In the genomic region with DNA sequence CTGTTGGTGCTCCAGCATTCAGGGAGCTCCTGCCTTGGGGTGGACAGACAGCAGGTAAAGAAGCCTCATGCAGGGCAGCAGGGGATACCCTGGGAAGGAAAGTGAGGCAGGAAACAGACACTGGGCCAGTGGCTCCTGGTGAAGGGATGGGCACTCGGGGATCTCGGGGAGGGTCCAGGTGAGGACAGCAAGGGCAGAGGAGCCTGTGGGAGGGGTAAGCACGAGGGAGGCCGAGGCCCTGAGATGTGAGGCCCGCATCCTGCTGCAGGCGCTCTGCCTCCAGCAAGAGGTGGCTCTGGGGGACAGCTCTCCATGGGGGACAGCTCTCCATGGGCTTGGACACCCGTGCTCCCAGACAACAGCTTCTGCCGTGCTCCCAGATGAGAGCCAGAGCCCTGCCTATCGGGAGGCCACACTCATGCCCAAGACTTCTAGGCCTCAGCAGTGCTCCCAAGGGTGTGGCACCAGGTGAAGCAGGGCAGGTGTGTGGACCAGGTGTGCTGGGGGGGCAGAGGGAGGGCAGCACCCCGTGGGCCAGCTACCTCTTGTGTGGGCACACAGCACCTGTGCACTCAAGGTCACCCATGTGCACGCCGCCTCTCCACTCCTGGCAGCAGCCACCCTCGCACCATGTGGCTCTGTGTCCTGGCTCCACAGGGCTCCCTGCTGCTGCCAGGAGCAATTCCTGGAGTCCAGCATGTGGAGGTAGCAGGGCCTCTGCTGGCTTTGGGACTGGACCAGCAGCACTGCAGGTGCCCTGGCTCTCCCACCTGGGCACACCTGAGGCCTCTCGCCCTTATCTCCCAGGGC, we compare ENCODE assay signal across 14 cellular contexts.
DNase-seq lines count a peak whose midpoint lies in the region; ATAC-seq and TF ChIP-seq lines count a peak whose summit lies in the region.
"Had no signal": no experiment of that assay in that cellular context is flagged by ENCODE, and none has a peak within 500 bp of the region (broad histone marks: within the 10 kb centered on the region; RNA-seq: fewer than 3 reads in every experiment).

No MANE protein-coding gene starts in this region.

- peaks cover 39% of the 10 kb centered on the region for H3K4me1 Mint-ChIP-seq in activated CD4-positive, alpha-beta T cell treated with anti-CD3 and anti-CD28 coated beads, Interleukin-2, amount 10 ng/mL, durations not matched to agents 7 days and 5 days

- no peak overlapping the region for H2AFZ ChIP-seq in OCI-LY1 (ENCODE audit: low read length)
- H2AFZ ChIP-seq in smooth muscle cell (ENCODE audit: low read depth) = no peak overlapping the region

- no peak overlapping the region for H3K4me3 Mint-ChIP-seq in activated CD4-positive, alpha-beta T cell treated with anti-CD3 and anti-CD28 coated beads, Interleukin-2, amount 10 ng/mL, durations not matched to agents 7 days and 5 days
- H3K4me3 Mint-ChIP-seq: neural crest cell, type B pancreatic cell had no signal

- H3K27me3 ChIP-seq in OCI-LY1 (ENCODE audit: insufficient read depth, low read length) = no peaks in the 10 kb centered on the region
- no peaks in the 10 kb centered on the region for H3K27me3 ChIP-seq in smooth muscle cell (ENCODE audit: low read depth)
- peaks cover 41% of the 10 kb centered on the region for H3K27me3 ChIP-seq in gastroesophageal sphincter

- 93% methylated on average over 14 of the region's 14 CpGs for WGBS in smooth muscle cell (ENCODE audit: low lambda C conversion rate)
- WGBS in gastroesophageal sphincter (ENCODE audit: low coverage in 1 of 2), 2 donors = 83% methylated on average over 3 of the region's 14 CpGs; no CpG with 5 or more reads in 1 of the 2 donors

- H3K79me2 ChIP-seq in OCI-LY1 (ENCODE audit: insufficient read depth, low read length) = no peaks in the 10 kb centered on the region
- no peaks in the 10 kb centered on the region for H3K79me2 ChIP-seq in smooth muscle cell (ENCODE audit: low read depth)

- H3K27ac ChIP-seq in OCI-LY1 (ENCODE audit: low read depth, low read length, poor library complexity, severe bottlenecking) = peak overlapping the region; percentile 96
- peak overlapping the region; percentile 98 for H3K27ac ChIP-seq in smooth muscle cell (ENCODE audit: low read depth)
- H3K27ac ChIP-seq in gastroesophageal sphincter = no peak overlapping the region

- no peaks in the 10 kb centered on the region for H3K27me3 Mint-ChIP-seq in activated CD4-positive, alpha-beta T cell treated with anti-CD3 and anti-CD28 coated beads, Interleukin-2, amount 10 ng/mL, durations not matched to agents 7 days and 5 days
- H3K27me3 Mint-ChIP-seq: type B pancreatic cell had no signal

- TF ChIP-seq CTCF in OCI-LY1 (IDR thresholded peaks at IDR 0.05; ENCODE audit: low read length) (no peak), smooth muscle cell (IDR thresholded peaks at IDR 0.05; ENCODE audit: borderline replicate concordance, insufficient read depth, poor library complexity, severe bottlenecking) (no peak), gastroesophageal sphincter (IDR thresholded peaks at IDR 0.05) (no peak)

- no peaks in the 10 kb centered on the region for H4K20me1 ChIP-seq in OCI-LY1 (ENCODE audit: insufficient read depth, low read length)
- H4K20me1 ChIP-seq in smooth muscle cell (ENCODE audit: low read depth) = no peaks in the 10 kb centered on the region

- H3K9ac ChIP-seq in OCI-LY1 (ENCODE audit: low read length) (no peak overlapping the region), smooth muscle cell (ENCODE audit: low read depth) (peak overlapping the region; percentile 38)

- H3K36me3 ChIP-seq in OCI-LY1 (ENCODE audit: insufficient read depth, low read length) (no peaks in the 10 kb centered on the region; the same call in 1 of the 2 replicates), smooth muscle cell (ENCODE audit: low read depth) (no peaks in the 10 kb centered on the region), gastroesophageal sphincter (no peaks in the 10 kb centered on the region)

- H3K4me2 ChIP-seq in OCI-LY1 (ENCODE audit: low read length) (no peak overlapping the region), smooth muscle cell (no peak overlapping the region)

- TF ChIP-seq EP300 in gastroesophageal sphincter (IDR thresholded peaks at IDR 0.05) = no peak

- POLR2A ChIA-PET in activated CD4-positive, alpha-beta T cell treated with anti-CD3 and anti-CD28 coated beads, Interleukin-2, amount 10 ng/mL, durations not matched to agents 7 days and 5 days (lab: Charles Lee) = no interaction called here

- H3K4me1 ChIP-seq in OCI-LY1 (ENCODE audit: insufficient read depth, low read length, severe bottlenecking) (peaks cover 31% of the 10 kb centered on the region), smooth muscle cell (ENCODE audit: low read depth) (no peaks in the 10 kb centered on the region), gastroesophageal sphincter (no peaks in the 10 kb centered on the region)

- no peak for DNase-seq in activated CD4-positive, alpha-beta T cell treated with anti-CD3 and anti-CD28 coated beads, Interleukin-2, amount 10 ng/mL, durations not matched to agents 7 days and 5 days
- DNase-seq in activated CD4-positive, alpha-beta T cell treated with anti-CD3 and anti-CD28 coated beads, Interleukin-2, amount 50 U/mL, for 1 hour = no peak
- DNase-seq in cerebellar cortex (ENCODE audit: low spot score) = peak; percentile 47
- no peak for DNase-seq in smooth muscle cell (lab: John Stamatoyannopoulos, UW; ENCODE audit: unreplicated experiment)
- DNase-seq: activated CD4-positive, alpha-beta T cell treated with anti-CD3 and anti-CD28 coated beads, Interleukin-2, amount 50 U/mL, for 4 hours; dermis blood vessel endothelial cell; NCI-H2081 treated with DMSO at 0.1 percent for 48 hours; SW 1271 had no signal

- H3K36me3 Mint-ChIP-seq in activated CD4-positive, alpha-beta T cell treated with anti-CD3 and anti-CD28 coated beads, Interleukin-2, amount 10 ng/mL, durations not matched to agents 7 days and 5 days (ENCODE audit: low read depth) = peaks cover 3% of the 10 kb centered on the region
- H3K36me3 Mint-ChIP-seq: type B pancreatic cell had no signal

- peaks cover 11% of the 10 kb centered on the region for H3K9me3 Mint-ChIP-seq in activated CD4-positive, alpha-beta T cell treated with anti-CD3 and anti-CD28 coated beads, Interleukin-2, amount 10 ng/mL, durations not matched to agents 7 days and 5 days
- H3K9me3 Mint-ChIP-seq: type B pancreatic cell had no signal

- no peaks in the 10 kb centered on the region for H3K9me2 ChIP-seq in OCI-LY1 (ENCODE audit: low read depth, low read length)

- H3K4me3 ChIP-seq in OCI-LY1 (ENCODE audit: low read depth, low read length, poor library complexity, severe bottlenecking) (no peak overlapping the region), smooth muscle cell (no peak overlapping the region), gastroesophageal sphincter (no peak overlapping the region)

- H3F3A ChIP-seq in OCI-LY1 (ENCODE audit: insufficient read depth, low read length) (no peaks in the 10 kb centered on the region), smooth muscle cell (ENCODE audit: low read depth) (no peaks in the 10 kb centered on the region)

- H3K27ac Mint-ChIP-seq in activated CD4-positive, alpha-beta T cell treated with anti-CD3 and anti-CD28 coated beads, Interleukin-2, amount 10 ng/mL, durations not matched to agents 7 days and 5 days = peak overlapping the region; percentile 55
- H3K27ac Mint-ChIP-seq: type B pancreatic cell had no signal

- no peak for ATAC-seq in GM21786 (IDR thresholded peaks at IDR 0.05; ENCODE audit: unreplicated experiment)
- no peak for ATAC-seq in gastroesophageal sphincter
- no peak for ATAC-seq in GM19035 (IDR thresholded peaks at IDR 0.05; ENCODE audit: unreplicated experiment)

- TF ChIP-seq POLR2A in gastroesophageal sphincter (IDR thresholded peaks at IDR 0.05) = no peak

- no peaks in the 10 kb centered on the region for H3K9me3 ChIP-seq in OCI-LY1 (ENCODE audit: low read length)
- no peaks in the 10 kb centered on the region for H3K9me3 ChIP-seq in smooth muscle cell (replicated peaks; ENCODE audit: low read depth)
- H3K9me3 ChIP-seq in gastroesophageal sphincter = no peaks in the 10 kb centered on the region

- CTCF ChIA-PET in activated CD4-positive, alpha-beta T cell treated with anti-CD3 and anti-CD28 coated beads, Interleukin-2, amount 10 ng/mL, durations not matched to agents 7 days and 5 days (lab: Charles Lee) = interaction anchor here (0.6 to 3.0 kb wide), 5 partner anchors 10 to 295 kb away, joined by 3 to 14 read pairs (median 6); a partner anchor contains a TSS

Comparison
In these comparisons a context has a peak if more than half of its experiments do, and no peak if none do; other contexts are left out.
1. H3K27ac ChIP-seq: peak in OCI-LY1 (single experiment) and smooth muscle cell (single experiment); none in gastroesophageal sphincter (0 of 4).